Comparison of ENCODE assay signal across 9 cellular contexts in genomic region chr6:3796396-3796795, GRCh38. TPM values are rescaled to one million over a fixed set of nuclear protein-coding genes. Genes with fewer than 3 reads are reported as not detected.
DNase-seq lines count a peak whose midpoint lies in the region; TF ChIP-seq lines count a peak whose summit lies in the region.
"Had no signal": no experiment of that assay in that cellular context is flagged by ENCODE, and none has a peak within 500 bp of the region (broad histone marks: within the 10 kb centered on the region; RNA-seq: fewer than 3 reads in every experiment).

No MANE protein-coding gene starts in this region.

- no peaks in the 10 kb centered on the region for H3K27me3 ChIP-seq in right atrium auricular region

- no peaks in the 10 kb centered on the region for H3K4me1 Mint-ChIP-seq in glutamatergic neuron (ENCODE audit: low read depth, unreplicated experiment)

- TF ChIP-seq CTCF in right atrium auricular region (IDR thresholded peaks at IDR 0.05) = no peak
- TF ChIP-seq CTCF in glutamatergic neuron (IDR thresholded peaks at IDR 0.05; ENCODE audit: partially characterized antibody, unreplicated experiment) = no peak

- H3K4me3 Mint-ChIP-seq in glutamatergic neuron (ENCODE audit: unreplicated experiment) = no peak overlapping the region

- no peaks in the 10 kb centered on the region for H3K27me3 Mint-ChIP-seq in glutamatergic neuron (ENCODE audit: unreplicated experiment)

- H3K27ac Mint-ChIP-seq in glutamatergic neuron (ENCODE audit: unreplicated experiment) = no peak overlapping the region

- DNase-seq in NCI-H1092 (lab: John Stamatoyannopoulos, UW) = peak; percentile 26
- DNase-seq in right atrium auricular region (ENCODE audit: low spot score) = peak; percentile 68
- DNase-seq in pulmonary artery endothelial cell (ENCODE audit: low read depth, low spot score) = peak; percentile 100
- no peak for DNase-seq in glutamatergic neuron
- DNase-seq in SIG-M5 treated with dmso at 0.1 percent for 504 hours (lab: John Stamatoyannopoulos, UW; ENCODE audit: unreplicated experiment) = no peak
- no peak for DNase-seq in stimulated activated naive CD4-positive, alpha-beta T cell treated with Interleukin-2 at 50 U/mL for 16 hours (lab: John Stamatoyannopoulos, UW)
- no peak for DNase-seq in HEK293T (ENCODE audit: extremely low spot score)
- DNase-seq: NCI-H2171 had no signal

- peak overlapping the region; percentile 42 for H3K27ac ChIP-seq in angular gyrus (ENCODE audit: low read depth, low read length)
- H3K27ac ChIP-seq in right atrium auricular region = peak overlapping the region in 1 of 2 donors; percentile 37

- no peaks in the 10 kb centered on the region for H3K36me3 Mint-ChIP-seq in glutamatergic neuron (ENCODE audit: unreplicated experiment)

- no peak overlapping the region for H3K4me3 ChIP-seq in right atrium auricular region

- H3K4me1 ChIP-seq in right atrium auricular region = peaks cover 0 to 52% of the 10 kb centered on the region in 2 donors

- CTCF ChIA-PET in HEK293T (lab: Yijun Ruan, JAX) = interaction anchor here (0.7 kb wide), 1 partner anchor 45 kb away, joined by 3 read pairs; no protein-coding TSS in a partner anchor

- POLR2A ChIA-PET in HEK293T (lab: Yijun Ruan, JAX) = no interaction called here

- peaks cover 3% of the 10 kb centered on the region for H3K9me3 Mint-ChIP-seq in glutamatergic neuron (ENCODE audit: unreplicated experiment)

- H3K9me3 ChIP-seq in right atrium auricular region = no peaks in the 10 kb centered on the region

- no peaks in the 10 kb centered on the region for H3K36me3 ChIP-seq in right atrium auricular region

TF ChIP-seq in HEK293T, 16 proteins besides CTCF, POLR2A, EP300 and RAD21:
- TF ChIP-seq FOXA1 (IDR thresholded peaks at IDR 0.05) (no peak), LEF1 (IDR thresholded peaks at IDR 0.05; ENCODE audit: borderline replicate concordance) (no peak), SP1 (IDR thresholded peaks at IDR 0.05) (no peak), BHLHE40 (IDR thresholded peaks at IDR 0.05; ENCODE audit: borderline replicate concordance) (no peak), ZNF384 (IDR thresholded peaks at IDR 0.05) (no peak), ARNT (IDR thresholded peaks at IDR 0.05) (no peak)
TF ChIP-seq in HEK293T: peak in this region for 0.

RNA-seq across cellular contexts. Expression of gene PXDC1, which starts 44.9 kb away (rescaled TPM):
- 10 to 100 TPM; 43.5 to 77.2 TPM for total RNA-seq in right atrium auricular region
- 96.0 and 104 TPM in 2 replicates for total RNA-seq in pulmonary artery endothelial cell
- 7.5 TPM for total RNA-seq in glutamatergic neuron (ENCODE audit: unreplicated experiment)

RNA-seq across cellular contexts. Expression of gene FAM50B, which starts 52.8 kb away (rescaled TPM):
- 10 to 100 TPM; 10.0 to 19.6 TPM for total RNA-seq in right atrium auricular region
- 8.7 and 18.9 TPM in 2 replicates for total RNA-seq in pulmonary artery endothelial cell
- total RNA-seq in glutamatergic neuron (ENCODE audit: unreplicated experiment) = 3.6 TPM

Comparison
In these comparisons a context has a peak if more than half of its experiments do, and no peak if none do; other contexts are left out.
1. DNase-seq: peak in NCI-H1092 (single experiment), right atrium auricular region (single experiment) and pulmonary artery endothelial cell (single experiment); none in glutamatergic neuron (single experiment), SIG-M5 treated with dmso at 0.1 percent for 504 hours (single experiment), stimulated activated naive CD4-positive, alpha-beta T cell treated with Interleukin-2 at 50 U/mL for 16 hours (single experiment) and HEK293T (single experiment).